In the genomic region with DNA sequence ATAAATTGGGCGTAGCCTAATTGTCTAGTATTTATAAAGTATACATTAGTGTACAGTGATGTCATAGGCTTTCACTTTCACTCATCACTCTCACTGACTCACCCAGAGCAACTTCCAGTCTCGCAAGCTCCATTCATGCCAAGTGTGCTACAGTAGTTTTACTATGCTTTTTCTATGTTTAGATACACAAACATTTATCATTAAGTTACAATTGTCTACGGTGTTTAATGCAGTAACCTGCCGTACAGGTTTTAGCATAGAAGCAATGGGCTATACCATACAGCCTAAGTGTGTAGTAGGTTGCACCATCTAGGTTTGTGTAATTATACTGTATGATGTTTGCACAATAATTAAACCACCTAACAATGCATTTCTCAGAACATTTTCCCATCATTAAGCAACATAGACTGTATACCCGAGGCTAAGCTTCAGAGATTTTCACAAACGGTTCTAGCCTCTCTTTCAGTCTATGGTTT, we compare ENCODE assay signal across 27 cellular contexts. TPM values are rescaled to one million over a fixed set of nuclear protein-coding genes. Genes with fewer than 3 reads are reported as not detected.
A peak's percentile ranks its signal among the peaks of the same experiment; 100 is the strongest.
DNase-seq lines count a peak whose midpoint lies in the region; ATAC-seq and TF ChIP-seq lines count a peak whose summit lies in the region.
"Had no signal": no experiment of that assay in that cellular context is flagged by ENCODE, and none has a peak within 500 bp of the region (broad histone marks: within the 10 kb centered on the region; RNA-seq: fewer than 3 reads in every experiment).

No MANE protein-coding gene starts in this region.

- H3K9me3 ChIP-seq in RWPE2 (ENCODE audit: severe bottlenecking): no peaks in the 10 kb centered on the region
- H3K9me3 ChIP-seq in mucosa of descending colon: no peaks in the 10 kb centered on the region
- H3K9me3 ChIP-seq: body of pancreas, SK-N-SH, testis had no signal

- ATAC-seq in GM18868 (IDR thresholded peaks at IDR 0.05; ENCODE audit: unreplicated experiment): peak; percentile 97
- peak; percentile 58 for ATAC-seq in HG03520 (IDR thresholded peaks at IDR 0.05; ENCODE audit: unreplicated experiment)
- ATAC-seq in RWPE2 (ENCODE audit: low read depth): peak; percentile 59
- ATAC-seq in mucosa of descending colon: peak; percentile 95
- ATAC-seq in GM21528 (IDR thresholded peaks at IDR 0.05; ENCODE audit: low FRiP score, unreplicated experiment): no peak
- no peak for ATAC-seq in GM21390 (IDR thresholded peaks at IDR 0.05; ENCODE audit: unreplicated experiment)
- ATAC-seq in GM21515 (IDR thresholded peaks at IDR 0.05; ENCODE audit: unreplicated experiment): no peak
- ATAC-seq: body of pancreas; effector memory CD8-positive, alpha-beta T cell; stimulated activated effector memory CD8-positive, alpha-beta T cell treated with anti-CD3 and anti-CD28 coated beads, Interleukin-12 subunit alpha, Interleukin-12 subunit beta, amount 100 ng/mL, for 72 hours had no signal

- intact Hi-C loops in mucosa of descending colon (cut with DNase I, micrococcal nuclease): no loop called here

- TF ChIP-seq CTCF in RWPE2 (IDR thresholded peaks at IDR 0.05; ENCODE audit: poor library complexity, severe bottlenecking): no peak
- no peak for TF ChIP-seq CTCF in mucosa of descending colon (IDR thresholded peaks at IDR 0.05)

- H3K27ac ChIP-seq in RWPE2 (ENCODE audit: poor library complexity, severe bottlenecking): no peak overlapping the region
- H3K27ac ChIP-seq: body of pancreas, KMS-11, skin epidermis, testis had no signal

- H3K4me1 ChIP-seq in RWPE2 (ENCODE audit: insufficient read depth, poor library complexity, severe bottlenecking) (no peaks in the 10 kb centered on the region), mucosa of descending colon (ENCODE audit: low read depth) (peaks cover 4% of the 10 kb centered on the region)
- H3K4me1 ChIP-seq: body of pancreas, testis had no signal

- H3K36me3 ChIP-seq in RWPE2 (ENCODE audit: low read depth) (no peaks in the 10 kb centered on the region), mucosa of descending colon (ENCODE audit: low read depth) (no peaks in the 10 kb centered on the region)

- DNase-seq in RWPE2 (ENCODE audit: low spot score) (no peak), mucosa of descending colon (peak in 1 of 3 donors; percentile 42)
- DNase-seq: activated CD4-positive, alpha-beta memory T cell treated with anti-CD3 and anti-CD28 coated beads for 36 hours; activated effector memory CD4-positive, alpha-beta T cell treated with Interleukin-2 at 50 U/mL for 16 hours; body of pancreas; CD8-positive, alpha-beta memory T cell; DMS153; effector memory CD8-positive, alpha-beta T cell; H7; NCI-H1092; NCI-H187 treated with DMSO at 0.1 percent for 48 hours; NCI-H345; NK-92 treated with Interleukin-12 subunit alpha and Interleukin-12 subunit beta, amount 100 ng/mL, for 24 hours; SK-N-SH; stimulated activated CD4-positive, alpha-beta T cell treated with anti-CD3 and anti-CD28 coated beads, Interleukin-2, amount 100 ng/mL, for 24 hours; testis had no signal

- H3K4me3 ChIP-seq in RWPE2 (ENCODE audit: severe bottlenecking) (no peak overlapping the region), mucosa of descending colon (no peak overlapping the region)
- H3K4me3 ChIP-seq: body of pancreas, skin epidermis, testis had no signal

- H3K27me3 ChIP-seq in RWPE2 (ENCODE audit: insufficient read depth, poor library complexity, severe bottlenecking): no peaks in the 10 kb centered on the region
- H3K27me3 ChIP-seq: body of pancreas, testis had no signal

RNA-seq across cellular contexts. Expression of a gene that starts 17.5 kb away (rescaled TPM):
- total RNA-seq in mucosa of descending colon: not detected
- total RNA-seq: activated CD4-positive, alpha-beta memory T cell treated with anti-CD3 and anti-CD28 coated beads for 36 hours; body of pancreas; CD8-positive, alpha-beta memory T cell; fibroblast of lung; H7; kidney epithelial cell; pulmonary artery endothelial cell; testis had no signal

RNA-seq across cellular contexts. Expression of a gene that starts 32.1 kb away (rescaled TPM):
- not detected for total RNA-seq in mucosa of descending colon
- total RNA-seq: activated CD4-positive, alpha-beta memory T cell treated with anti-CD3 and anti-CD28 coated beads for 36 hours; body of pancreas; CD8-positive, alpha-beta memory T cell; fibroblast of lung; H7; kidney epithelial cell; pulmonary artery endothelial cell; testis had no signal

RNA-seq across cellular contexts. Expression of a gene that starts 52.9 kb away (rescaled TPM):
- not detected for total RNA-seq in mucosa of descending colon
- total RNA-seq: activated CD4-positive, alpha-beta memory T cell treated with anti-CD3 and anti-CD28 coated beads for 36 hours; body of pancreas; CD8-positive, alpha-beta memory T cell; fibroblast of lung; H7; kidney epithelial cell; pulmonary artery endothelial cell; testis had no signal

Comparison
In these comparisons a context has a peak if more than half of its experiments do, and no peak if none do; other contexts are left out.
1. ATAC-seq: peak in GM18868 (single experiment), HG03520 (single experiment), RWPE2 (single experiment) and mucosa of descending colon (single experiment); none in GM21528 (single experiment), GM21390 (single experiment) and GM21515 (single experiment).